Comparison of ENCODE assay signal across 8 cellular contexts in genomic region chr2:54672587-54673456, GRCh38. TPM values are rescaled to one million over a fixed set of nuclear protein-coding genes. Genes with fewer than 3 reads are reported as not detected.
DNase-seq lines count a peak whose midpoint lies in the region; ATAC-seq, FAIRE-seq and TF ChIP-seq lines count a peak whose summit lies in the region.

No MANE protein-coding gene starts in this region.

- DNase-seq in GM13976 (ENCODE audit: low spot score): peak; percentile 76
- DNase-seq in RWPE1 (ENCODE audit: low spot score): no peak
- peak; percentile 14 to 44 for DNase-seq in hippocampal formation (lab: John Stamatoyannopoulos, UW)
- no peak for DNase-seq in testis
- no peak for DNase-seq in UCSD-AML1 (lab: John Stamatoyannopoulos, UW; ENCODE audit: unreplicated experiment)
- DNase-seq in Kasumi-1 (lab: John Stamatoyannopoulos, UW): no peak
- DNase-seq in HTR-8/SVneo (ENCODE audit: insufficient read length, low spot score): no peak

- peak; percentile 67 for ATAC-seq in HG02623 (IDR thresholded peaks at IDR 0.05; ENCODE audit: unreplicated experiment)

- H3K27ac ChIP-seq in RWPE1 (peak overlapping the region; percentile 93), testis (peak overlapping the region; percentile 77 to 96)

- no peaks in the 10 kb centered on the region for H3K27me3 ChIP-seq in testis

- peak overlapping the region in 1 of 2 donors; percentile 24 for H3K4me3 ChIP-seq in testis

- intact Hi-C loops in testis (cut with DNase I; ENCODE audit: low total_unique reads): no loop called here

- H3K4me1 ChIP-seq in testis: peaks cover 25% of the 10 kb centered on the region

- TF ChIP-seq CTCF in GM13976 (IDR thresholded peaks at IDR 0.05; ENCODE audit: borderline replicate concordance, control extremely low read depth, extremely low read depth, insufficient read depth, missing control alignments): no peak
- no peak for TF ChIP-seq CTCF in RWPE1 (conservative IDR thresholded peaks at IDR 0.05; ENCODE audit: low read depth)
- no peak for TF ChIP-seq CTCF in testis (IDR thresholded peaks at IDR 0.05)

- in situ Hi-C loops in GM13976 (cut with MboI; ENCODE audit: low sequenced_read_pairs, unreplicated experiment): no loop called here

- POLR2A ChIA-PET in RWPE1 (lab: Yijun Ruan, JAX; ENCODE audit: low non-redundant PET): no interaction called here

- TF ChIP-seq POLR2A in testis (IDR thresholded peaks at IDR 0.05): no peak

- no peaks in the 10 kb centered on the region for H3K36me3 ChIP-seq in testis (ENCODE audit: low read depth, missing control alignments)

- no peak for FAIRE-seq in HTR-8/SVneo (lab: Jason Lieb, UNC)

- 26 to 34% methylated on average over 12 of the region's 12 CpGs for WGBS in testis, 2 donors

- no peaks in the 10 kb centered on the region for H3K9me3 ChIP-seq in testis

- CTCF ChIA-PET in RWPE1 (lab: Yijun Ruan, JAX): interaction anchor here (0.5 to 1.0 kb wide), 2 partner anchors 16 to 32 kb away, joined by 3 to 4 read pairs; no protein-coding TSS in a partner anchor

RNA-seq across cellular contexts. Expression of gene EML6, which starts 50.6 kb away (rescaled TPM):
- 10 to 100 TPM; 12.1 to 17.3 TPM for total RNA-seq in testis
- 7.6 TPM for polyA plus RNA-seq in testis (ENCODE audit: insufficient read depth, low read depth, low replicate concordance)

Comparison
In these comparisons a context has a peak if more than half of its experiments do, and no peak if none do; other contexts are left out.
1. DNase-seq: peak in GM13976 (single experiment) and hippocampal formation (2 of 2); none in RWPE1 (single experiment), testis (single experiment), UCSD-AML1 (single experiment), Kasumi-1 (0 of 2) and HTR-8/SVneo (single experiment).